Comparison of ENCODE assay signal across 1 cellular context in genomic region chr5:142181096-142181495, GRCh38.
A peak's percentile ranks its signal among the peaks of the same experiment; 100 is the strongest.
TF ChIP-seq lines count a peak whose summit lies in the region.

No MANE protein-coding gene starts in this region.

TF ChIP-seq in HepG2, 621 proteins besides CTCF, POLR2A, EP300 and RAD21 (continued from another document and continues in another):
- TF ChIP-seq, protein P1, sequence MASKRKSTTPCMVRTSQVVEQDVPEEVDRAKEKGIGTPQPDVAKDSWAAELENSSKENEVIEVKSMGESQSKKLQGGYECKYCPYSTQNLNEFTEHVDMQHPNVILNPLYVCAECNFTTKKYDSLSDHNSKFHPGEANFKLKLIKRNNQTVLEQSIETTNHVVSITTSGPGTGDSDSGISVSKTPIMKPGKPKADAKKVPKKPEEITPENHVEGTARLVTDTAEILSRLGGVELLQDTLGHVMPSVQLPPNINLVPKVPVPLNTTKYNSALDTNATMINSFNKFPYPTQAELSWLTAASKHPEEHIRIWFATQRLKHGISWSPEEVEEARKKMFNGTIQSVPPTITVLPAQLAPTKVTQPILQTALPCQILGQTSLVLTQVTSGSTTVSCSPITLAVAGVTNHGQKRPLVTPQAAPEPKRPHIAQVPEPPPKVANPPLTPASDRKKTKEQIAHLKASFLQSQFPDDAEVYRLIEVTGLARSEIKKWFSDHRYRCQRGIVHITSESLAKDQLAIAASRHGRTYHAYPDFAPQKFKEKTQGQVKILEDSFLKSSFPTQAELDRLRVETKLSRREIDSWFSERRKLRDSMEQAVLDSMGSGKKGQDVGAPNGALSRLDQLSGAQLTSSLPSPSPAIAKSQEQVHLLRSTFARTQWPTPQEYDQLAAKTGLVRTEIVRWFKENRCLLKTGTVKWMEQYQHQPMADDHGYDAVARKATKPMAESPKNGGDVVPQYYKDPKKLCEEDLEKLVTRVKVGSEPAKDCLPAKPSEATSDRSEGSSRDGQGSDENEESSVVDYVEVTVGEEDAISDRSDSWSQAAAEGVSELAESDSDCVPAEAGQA (IDR thresholded peaks at IDR 0.05; ENCODE audit: low read depth) = no peak
- TF ChIP-seq, protein P1 (CRISPR knock-in tag; IDR thresholded peaks at IDR 0.05; ENCODE audit: borderline replicate concordance) = no peak
- TF ChIP-seq REPIN1 (CRISPR knock-in tag; IDR thresholded peaks at IDR 0.05; ENCODE audit: borderline replicate concordance, low read depth) (0 out of 2 replicates have a peak, but pooled peaks have one; percentile 39), ZNF607 (CRISPR knock-in tag; IDR thresholded peaks at IDR 0.05; ENCODE audit: borderline replicate concordance) (no peak), ZFP62 (CRISPR knock-in tag; IDR thresholded peaks at IDR 0.05) (no peak), CREB3 (CRISPR knock-in tag; IDR thresholded peaks at IDR 0.05) (no peak), MED1 (CRISPR knock-in tag; IDR thresholded peaks at IDR 0.05) (0 out of 2 replicates have a peak, but pooled peaks have one; percentile 6), NCOA1 (CRISPR knock-in tag; IDR thresholded peaks at IDR 0.05) (0 out of 2 replicates have a peak, but pooled peaks have one; percentile 29), IKZF5 (CRISPR knock-in tag; IDR thresholded peaks at IDR 0.05) (0 out of 2 replicates have a peak, but pooled peaks have one; percentile 41), BORCS8-MEF2B (CRISPR knock-in tag; IDR thresholded peaks at IDR 0.05) (no peak), NR2F2 (IDR thresholded peaks at IDR 0.05; ENCODE audit: borderline replicate concordance, low read depth) (no peak), XRCC5 (optimal IDR thresholded peaks at IDR 0.05; ENCODE audit: low read length) (no peak), PHF20 (CRISPR knock-in tag; IDR thresholded peaks at IDR 0.05) (no peak), ZHX1 (CRISPR knock-in tag; IDR thresholded peaks at IDR 0.05; ENCODE audit: low read depth) (no peak), CCDC6 (CRISPR knock-in tag; IDR thresholded peaks at IDR 0.05) (0 out of 2 replicates have a peak, but pooled peaks have one; percentile 16), ZFY (CRISPR knock-in tag; IDR thresholded peaks at IDR 0.05) (peak; percentile 59), ATRX (CRISPR knock-in tag; IDR thresholded peaks at IDR 0.05; ENCODE audit: borderline replicate concordance) (no peak)
- TF ChIP-seq, protein P2, sequence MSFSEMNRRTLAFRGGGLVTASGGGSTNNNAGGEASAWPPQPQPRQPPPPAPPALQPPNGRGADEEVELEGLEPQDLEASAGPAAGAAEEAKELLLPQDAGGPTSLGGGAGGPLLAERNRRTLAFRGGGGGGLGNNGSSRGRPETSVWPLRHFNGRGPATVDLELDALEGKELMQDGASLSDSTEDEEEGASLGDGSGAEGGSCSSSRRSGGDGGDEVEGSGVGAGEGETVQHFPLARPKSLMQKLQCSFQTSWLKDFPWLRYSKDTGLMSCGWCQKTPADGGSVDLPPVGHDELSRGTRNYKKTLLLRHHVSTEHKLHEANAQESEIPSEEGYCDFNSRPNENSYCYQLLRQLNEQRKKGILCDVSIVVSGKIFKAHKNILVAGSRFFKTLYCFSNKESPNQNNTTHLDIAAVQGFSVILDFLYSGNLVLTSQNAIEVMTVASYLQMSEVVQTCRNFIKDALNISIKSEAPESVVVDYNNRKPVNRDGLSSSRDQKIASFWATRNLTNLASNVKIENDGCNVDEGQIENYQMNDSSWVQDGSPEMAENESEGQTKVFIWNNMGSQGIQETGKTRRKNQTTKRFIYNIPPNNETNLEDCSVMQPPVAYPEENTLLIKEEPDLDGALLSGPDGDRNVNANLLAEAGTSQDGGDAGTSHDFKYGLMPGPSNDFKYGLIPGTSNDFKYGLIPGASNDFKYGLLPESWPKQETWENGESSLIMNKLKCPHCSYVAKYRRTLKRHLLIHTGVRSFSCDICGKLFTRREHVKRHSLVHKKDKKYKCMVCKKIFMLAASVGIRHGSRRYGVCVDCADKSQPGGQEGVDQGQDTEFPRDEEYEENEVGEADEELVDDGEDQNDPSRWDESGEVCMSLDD (CRISPR knock-in tag; IDR thresholded peaks at IDR 0.05; ENCODE audit: borderline replicate concordance) = no peak
- TF ChIP-seq, protein P3, sequence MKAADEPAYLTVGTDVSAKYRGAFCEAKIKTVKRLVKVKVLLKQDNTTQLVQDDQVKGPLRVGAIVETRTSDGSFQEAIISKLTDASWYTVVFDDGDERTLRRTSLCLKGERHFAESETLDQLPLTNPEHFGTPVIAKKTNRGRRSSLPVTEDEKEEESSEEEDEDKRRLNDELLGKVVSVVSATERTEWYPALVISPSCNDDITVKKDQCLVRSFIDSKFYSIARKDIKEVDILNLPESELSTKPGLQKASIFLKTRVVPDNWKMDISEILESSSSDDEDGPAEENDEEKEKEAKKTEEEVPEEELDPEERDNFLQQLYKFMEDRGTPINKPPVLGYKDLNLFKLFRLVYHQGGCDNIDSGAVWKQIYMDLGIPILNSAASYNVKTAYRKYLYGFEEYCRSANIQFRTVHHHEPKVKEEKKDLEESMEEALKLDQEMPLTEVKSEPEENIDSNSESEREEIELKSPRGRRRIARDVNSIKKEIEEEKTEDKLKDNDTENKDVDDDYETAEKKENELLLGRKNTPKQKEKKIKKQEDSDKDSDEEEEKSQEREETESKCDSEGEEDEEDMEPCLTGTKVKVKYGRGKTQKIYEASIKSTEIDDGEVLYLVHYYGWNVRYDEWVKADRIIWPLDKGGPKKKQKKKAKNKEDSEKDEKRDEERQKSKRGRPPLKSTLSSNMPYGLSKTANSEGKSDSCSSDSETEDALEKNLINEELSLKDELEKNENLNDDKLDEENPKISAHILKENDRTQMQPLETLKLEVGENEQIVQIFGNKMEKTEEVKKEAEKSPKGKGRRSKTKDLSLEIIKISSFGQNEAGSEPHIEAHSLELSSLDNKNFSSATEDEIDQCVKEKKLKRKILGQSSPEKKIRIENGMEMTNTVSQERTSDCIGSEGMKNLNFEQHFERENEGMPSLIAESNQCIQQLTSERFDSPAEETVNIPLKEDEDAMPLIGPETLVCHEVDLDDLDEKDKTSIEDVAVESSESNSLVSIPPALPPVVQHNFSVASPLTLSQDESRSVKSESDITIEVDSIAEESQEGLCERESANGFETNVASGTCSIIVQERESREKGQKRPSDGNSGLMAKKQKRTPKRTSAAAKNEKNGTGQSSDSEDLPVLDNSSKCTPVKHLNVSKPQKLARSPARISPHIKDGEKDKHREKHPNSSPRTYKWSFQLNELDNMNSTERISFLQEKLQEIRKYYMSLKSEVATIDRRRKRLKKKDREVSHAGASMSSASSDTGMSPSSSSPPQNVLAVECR (CRISPR knock-in tag; IDR thresholded peaks at IDR 0.05; ENCODE audit: borderline replicate concordance) = 0 out of 2 replicates have a peak, but pooled peaks have one; percentile 34
- TF ChIP-seq, protein P4, sequence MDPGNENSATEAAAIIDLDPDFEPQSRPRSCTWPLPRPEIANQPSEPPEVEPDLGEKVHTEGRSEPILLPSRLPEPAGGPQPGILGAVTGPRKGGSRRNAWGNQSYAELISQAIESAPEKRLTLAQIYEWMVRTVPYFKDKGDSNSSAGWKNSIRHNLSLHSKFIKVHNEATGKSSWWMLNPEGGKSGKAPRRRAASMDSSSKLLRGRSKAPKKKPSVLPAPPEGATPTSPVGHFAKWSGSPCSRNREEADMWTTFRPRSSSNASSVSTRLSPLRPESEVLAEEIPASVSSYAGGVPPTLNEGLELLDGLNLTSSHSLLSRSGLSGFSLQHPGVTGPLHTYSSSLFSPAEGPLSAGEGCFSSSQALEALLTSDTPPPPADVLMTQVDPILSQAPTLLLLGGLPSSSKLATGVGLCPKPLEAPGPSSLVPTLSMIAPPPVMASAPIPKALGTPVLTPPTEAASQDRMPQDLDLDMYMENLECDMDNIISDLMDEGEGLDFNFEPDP (CRISPR knock-in tag; conservative IDR thresholded peaks at IDR 0.05) = 0 out of 2 replicates have a peak, but pooled peaks have one; percentile 66
- TF ChIP-seq, protein P5, sequence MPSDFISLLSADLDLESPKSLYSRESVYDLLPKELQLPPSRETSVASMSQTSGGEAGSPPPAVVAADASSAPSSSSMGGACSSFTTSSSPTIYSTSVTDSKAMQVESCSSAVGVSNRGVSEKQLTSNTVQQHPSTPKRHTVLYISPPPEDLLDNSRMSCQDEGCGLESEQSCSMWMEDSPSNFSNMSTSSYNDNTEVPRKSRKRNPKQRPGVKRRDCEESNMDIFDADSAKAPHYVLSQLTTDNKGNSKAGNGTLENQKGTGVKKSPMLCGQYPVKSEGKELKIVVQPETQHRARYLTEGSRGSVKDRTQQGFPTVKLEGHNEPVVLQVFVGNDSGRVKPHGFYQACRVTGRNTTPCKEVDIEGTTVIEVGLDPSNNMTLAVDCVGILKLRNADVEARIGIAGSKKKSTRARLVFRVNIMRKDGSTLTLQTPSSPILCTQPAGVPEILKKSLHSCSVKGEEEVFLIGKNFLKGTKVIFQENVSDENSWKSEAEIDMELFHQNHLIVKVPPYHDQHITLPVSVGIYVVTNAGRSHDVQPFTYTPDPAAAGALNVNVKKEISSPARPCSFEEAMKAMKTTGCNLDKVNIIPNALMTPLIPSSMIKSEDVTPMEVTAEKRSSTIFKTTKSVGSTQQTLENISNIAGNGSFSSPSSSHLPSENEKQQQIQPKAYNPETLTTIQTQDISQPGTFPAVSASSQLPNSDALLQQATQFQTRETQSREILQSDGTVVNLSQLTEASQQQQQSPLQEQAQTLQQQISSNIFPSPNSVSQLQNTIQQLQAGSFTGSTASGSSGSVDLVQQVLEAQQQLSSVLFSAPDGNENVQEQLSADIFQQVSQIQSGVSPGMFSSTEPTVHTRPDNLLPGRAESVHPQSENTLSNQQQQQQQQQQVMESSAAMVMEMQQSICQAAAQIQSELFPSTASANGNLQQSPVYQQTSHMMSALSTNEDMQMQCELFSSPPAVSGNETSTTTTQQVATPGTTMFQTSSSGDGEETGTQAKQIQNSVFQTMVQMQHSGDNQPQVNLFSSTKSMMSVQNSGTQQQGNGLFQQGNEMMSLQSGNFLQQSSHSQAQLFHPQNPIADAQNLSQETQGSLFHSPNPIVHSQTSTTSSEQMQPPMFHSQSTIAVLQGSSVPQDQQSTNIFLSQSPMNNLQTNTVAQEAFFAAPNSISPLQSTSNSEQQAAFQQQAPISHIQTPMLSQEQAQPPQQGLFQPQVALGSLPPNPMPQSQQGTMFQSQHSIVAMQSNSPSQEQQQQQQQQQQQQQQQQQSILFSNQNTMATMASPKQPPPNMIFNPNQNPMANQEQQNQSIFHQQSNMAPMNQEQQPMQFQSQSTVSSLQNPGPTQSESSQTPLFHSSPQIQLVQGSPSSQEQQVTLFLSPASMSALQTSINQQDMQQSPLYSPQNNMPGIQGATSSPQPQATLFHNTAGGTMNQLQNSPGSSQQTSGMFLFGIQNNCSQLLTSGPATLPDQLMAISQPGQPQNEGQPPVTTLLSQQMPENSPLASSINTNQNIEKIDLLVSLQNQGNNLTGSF (CRISPR knock-in tag; IDR thresholded peaks at IDR 0.05) = no peak
